In the genomic region with DNA sequence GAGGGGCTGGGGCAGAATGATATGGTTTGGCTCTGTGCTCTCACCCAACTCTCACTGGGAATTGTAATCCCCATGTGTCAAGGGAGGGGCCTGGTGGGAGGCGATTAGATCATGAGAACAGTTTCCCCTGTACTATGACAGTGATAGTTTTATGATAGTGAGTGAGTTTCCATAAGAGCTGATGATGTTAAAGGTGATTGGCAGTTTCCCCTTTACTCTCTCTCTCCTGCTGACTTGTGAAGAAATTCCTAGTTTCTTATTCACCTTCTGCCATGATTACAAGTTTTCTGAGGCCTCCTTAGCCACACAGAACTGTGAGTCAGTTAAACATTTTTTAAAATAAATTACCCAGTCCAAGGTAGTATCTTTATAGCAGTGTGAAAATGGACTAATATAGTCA, we compare ENCODE assay signal across 15 cellular contexts.
DNase-seq lines count a peak whose midpoint lies in the region.
"Had no signal": no experiment of that assay in that cellular context is flagged by ENCODE, and none has a peak within 500 bp of the region (broad histone marks: within the 10 kb centered on the region; RNA-seq: fewer than 3 reads in every experiment).

No MANE protein-coding gene starts in this region.

- H3K27ac ChIP-seq in SK-N-MC (peak overlapping the region; percentile 72; the same call in 1 of the 2 replicates), epithelial cell of prostate (no peak overlapping the region)

- no peak overlapping the region for H3K4me3 ChIP-seq in SK-N-MC
- H3K4me3 ChIP-seq: GM23338, HAP-1 had no signal

- DNase-seq in HCEC 1CT (peak; percentile 14), SK-N-MC (ENCODE audit: low read depth, low spot score) (no peak), epithelial cell of prostate (ENCODE audit: low read depth, low spot score) (peak; percentile 33), kidney tubule cell (ENCODE audit: low spot score) (peak; percentile 22), SW 1271 (lab: John Stamatoyannopoulos, UW) (no peak), UCSD-AML1 (lab: John Stamatoyannopoulos, UW; ENCODE audit: unreplicated experiment) (no peak), NCI-H1048 (lab: John Stamatoyannopoulos, UW) (no peak), T-helper 9 cell (no peak)
- DNase-seq: KG1, NCI-H1105 treated with DMSO at 0.1 percent for 48 hours, NCI-H2029 treated with DMSO at 0.1 percent for 48 hours, NCI-H526, Right ventricle myocardium superior had no signal

- H3K36me3 ChIP-seq in SK-N-MC (ENCODE audit: insufficient read depth, low read length), result no peaks in the 10 kb centered on the region
- H3K36me3 ChIP-seq: HAP-1 had no signal

- H3K9me3 ChIP-seq in SK-N-MC (ENCODE audit: low read depth, low read length), result no peaks in the 10 kb centered on the region; the same call in 1 of the 2 replicates

- H3K9ac ChIP-seq in SK-N-MC (ENCODE audit: insufficient read length), result no peak overlapping the region

Comparison
In these comparisons a context has a peak if more than half of its experiments do, and no peak if none do; other contexts are left out.
1. DNase-seq: peak in HCEC 1CT (single experiment), epithelial cell of prostate (single experiment) and kidney tubule cell (single experiment); none in SK-N-MC (single experiment), SW 1271 (0 of 2), UCSD-AML1 (single experiment), NCI-H1048 (single experiment) and T-helper 9 cell (single experiment).